ENCODE assay signal across 11 cellular contexts in the genomic region with DNA sequence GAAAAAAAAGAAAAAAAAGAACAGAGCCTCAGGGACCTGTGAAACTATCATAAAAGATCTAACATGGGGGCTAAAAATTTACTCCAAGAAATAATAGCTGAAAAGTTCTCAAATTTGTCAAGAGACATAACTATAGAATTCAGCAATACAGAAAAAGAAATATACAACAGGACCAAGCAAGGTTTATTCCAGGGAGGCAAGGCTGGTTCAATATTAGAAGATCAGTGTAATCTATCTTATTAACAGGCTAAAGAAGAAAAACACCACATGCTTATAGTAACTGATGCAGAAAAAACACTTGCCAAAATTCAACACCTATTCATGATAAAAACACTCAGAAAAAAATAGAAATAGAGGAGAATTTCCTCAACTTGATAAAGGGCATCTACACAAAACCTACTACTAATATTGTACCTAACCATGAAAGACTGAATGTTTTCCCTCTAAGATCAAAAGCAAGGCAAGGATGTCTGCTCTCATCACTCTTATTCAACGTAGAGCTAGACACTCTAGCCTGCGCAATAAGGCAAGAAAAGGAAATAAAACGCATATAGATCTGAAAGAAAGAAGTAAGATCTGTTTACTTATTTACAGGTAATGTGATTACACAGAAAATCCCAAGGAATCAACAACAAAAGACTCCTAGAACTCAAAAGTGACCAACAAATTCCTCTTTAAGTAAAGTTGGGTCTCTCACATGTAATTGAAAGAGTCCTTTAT. TPM values are rescaled to one million over a fixed set of nuclear protein-coding genes. Genes with fewer than 3 reads are reported as not detected.
A peak's percentile ranks its signal among the peaks of the same experiment; 100 is the strongest.
DNase-seq lines count a peak whose midpoint lies in the region; ATAC-seq, FAIRE-seq and TF ChIP-seq lines count a peak whose summit lies in the region.
"Had no signal": no experiment of that assay in that cellular context is flagged by ENCODE, and none has a peak within 500 bp of the region (broad histone marks: within the 10 kb centered on the region; RNA-seq: fewer than 3 reads in every experiment).

No MANE protein-coding gene starts in this region.

- H3K79me2 ChIP-seq in KMS-11 (ENCODE audit: insufficient read depth, low read depth) (no peaks in the 10 kb centered on the region), K562 (ENCODE audit: control insufficient read depth, insufficient read depth, low read length) (peaks cover 34% of the 10 kb centered on the region)

- FAIRE-seq in K562 (lab: Jason Lieb, UNC), result no peak

- H3K4me2 ChIP-seq in KMS-11 (peak overlapping the region; percentile 74), K562 (ENCODE audit: insufficient read depth, low read length) (no peak overlapping the region)

- CTCF ChIA-PET in CD4-positive, alpha-beta memory T cell (lab: Charles Lee; ENCODE audit: partially characterized antibody), result interaction anchor here (0.6 to 0.9 kb wide), 2 partner anchors 22 to 866 kb away, joined by 3 to 4 read pairs; no protein-coding TSS in a partner anchor
- CTCF ChIA-PET in K562 (lab: Yijun Ruan, JAX; ENCODE audit: low intra/inter-chr PET ratio), result no interaction called here

- POLR2A ChIA-PET in CD4-positive, alpha-beta memory T cell (lab: Charles Lee; ENCODE audit: partially characterized antibody), result interaction anchor here (4.9 kb wide), 1 partner anchor 21 kb away, joined by 32 read pairs; the partner anchor contains the start of gene THUMPD1
- POLR2A ChIA-PET in K562 (lab: Yijun Ruan, JAX), result interaction anchor here (0.6 to 3.5 kb wide), 3 partner anchors 8 to 21 kb away, joined by 3 to 18 read pairs (median 3); no protein-coding TSS in a partner anchor

- TF ChIP-seq POLR2A in K562 (conservative IDR thresholded peaks at IDR 0.05), result no peak

- no peak for TF ChIP-seq CTCF in KMS-11 (conservative IDR thresholded peaks at IDR 0.05; ENCODE audit: low read depth, low read length)
- TF ChIP-seq CTCF in K562 (IDR thresholded peaks at IDR 0.05 in 2 of 3, conservative IDR thresholded peaks at IDR 0.05 in 1 of 3; ENCODE audit: insufficient read depth in 2 of 3, low read depth in 1 of 3, low read length in 3 of 3), result no peak
- TF ChIP-seq CTCF in neutrophil (IDR thresholded peaks at IDR 0.05), result no peak
- TF ChIP-seq CTCF in psoas muscle (IDR thresholded peaks at IDR 0.05), result no peak

- ATAC-seq in K562, result no peak
- ATAC-seq in psoas muscle, result no peak
- no peak for ATAC-seq in GM18520 (IDR thresholded peaks at IDR 0.05; ENCODE audit: unreplicated experiment)

- peak overlapping the region; percentile 88 to 97 (median 94) for H3K4me3 Mint-ChIP-seq in CD4-positive, alpha-beta memory T cell

- H3K27me3 ChIP-seq in CD4-positive, alpha-beta memory T cell (ENCODE audit: insufficient read depth, low read length), result no peaks in the 10 kb centered on the region
- no peaks in the 10 kb centered on the region for H3K27me3 ChIP-seq in KMS-11 (ENCODE audit: insufficient read depth, low read depth)
- H3K27me3 ChIP-seq in K562 (ENCODE audit: control insufficient read depth in 2 of 2, insufficient read depth in 2 of 2, low read length in 2 of 2), result no peaks in the 10 kb centered on the region
- no peaks in the 10 kb centered on the region for H3K27me3 ChIP-seq in neutrophil
- no peaks in the 10 kb centered on the region for H3K27me3 ChIP-seq in psoas muscle (ENCODE audit: insufficient read depth in 3 of 3, low read length in 2 of 3)

- H3K36me3 Mint-ChIP-seq in CD4-positive, alpha-beta memory T cell, result peaks cover 9 to 18% of the 10 kb centered on the region in 2 donors

- H3K27ac ChIP-seq in CD4-positive, alpha-beta memory T cell (ENCODE audit: low read depth, low read length), result peak overlapping the region; percentile 64
- no peak overlapping the region; the same call in 1 of the 2 replicates for H3K27ac ChIP-seq in KMS-11
- peak overlapping the region; percentile 73; the same call in 1 of the 3 replicates for H3K27ac ChIP-seq in K562 (ENCODE audit: extremely low read depth, low read depth, low read length)
- H3K27ac ChIP-seq in neutrophil, result peak overlapping the region; percentile 81
- H3K27ac ChIP-seq in psoas muscle, result no peak overlapping the region

- no peaks in the 10 kb centered on the region for H3K9me3 ChIP-seq in CD4-positive, alpha-beta memory T cell (ENCODE audit: control insufficient read depth in 1 of 2, low read length in 2 of 2)
- H3K9me3 ChIP-seq in K562 (replicated peaks; ENCODE audit: control insufficient read depth, insufficient read depth, low read depth, low read length), result peaks cover 18% of the 10 kb centered on the region
- no peaks in the 10 kb centered on the region for H3K9me3 ChIP-seq in neutrophil
- H3K9me3 ChIP-seq in psoas muscle, result no peaks in the 10 kb centered on the region

- H3K9ac ChIP-seq in KMS-11 (no peak overlapping the region), K562 (ENCODE audit: insufficient read depth in 1 of 2, low read depth in 2 of 2, low read length in 2 of 2) (peak overlapping the region in 1 of 2 experiments; percentile 58; a peak in 1 of 4 replicates)

- H4K20me1 ChIP-seq in KMS-11 (ENCODE audit: insufficient read depth) (no peaks in the 10 kb centered on the region), K562 (replicated peaks; ENCODE audit: control insufficient read depth, insufficient read depth, low read length) (no peaks in the 10 kb centered on the region)

- H3K4me3 ChIP-seq in CD4-positive, alpha-beta memory T cell (ENCODE audit: low read length in 2 of 2), result no peak overlapping the region
- H3K4me3 ChIP-seq in KMS-11 (IDR thresholded peaks at IDR 0.05; ENCODE audit: insufficient read depth, low read depth, low read length), result no peak overlapping the region
- H3K4me3 ChIP-seq in K562, result no peak overlapping the region
- H3K4me3 ChIP-seq in neutrophil (ENCODE audit: low read depth in 1 of 2, low read length in 1 of 2), result no peak overlapping the region
- no peak overlapping the region for H3K4me3 ChIP-seq in psoas muscle

- WGBS in K562 (ENCODE audit: insufficient coverage, low coverage, missing lambda C conversion rate), result 81% methylated on average over 3 of the region's 3 CpGs
- 90 to 98% (median 96%) methylated on average over 3 of the region's 3 CpGs for WGBS in psoas muscle, 3 donors

- intact Hi-C loops in CD4-positive, alpha-beta memory T cell (cut with micrococcal nuclease), result loop anchor here (1.0 to 5.0 kb wide), 2 partner anchors 21 to 140 kb away; partner anchors contain the start of genes DCUN1D3, LYRM1 and THUMPD1
- intact Hi-C loops in K562 (cut with micrococcal nuclease) (no loop called here), psoas muscle (cut with DNase I) (no loop called here)

- H3K27me3 Mint-ChIP-seq in CD4-positive, alpha-beta memory T cell, result no peaks in the 10 kb centered on the region

- H3K4me1 Mint-ChIP-seq in CD4-positive, alpha-beta memory T cell, result peaks cover 12 to 34% (median 24%) of the 10 kb centered on the region in 4 donors

- H3K9me3 Mint-ChIP-seq in CD4-positive, alpha-beta memory T cell, result peaks cover 0 to 11% (median 4%) of the 10 kb centered on the region in 8 donors

- H3K4me1 ChIP-seq in CD4-positive, alpha-beta memory T cell (ENCODE audit: insufficient read depth, low read length), result peaks cover 20% of the 10 kb centered on the region
- H3K4me1 ChIP-seq in KMS-11 (ENCODE audit: low read depth, poor library complexity, severe bottlenecking) (peaks cover 14% of the 10 kb centered on the region), K562 (replicated peaks in 1 of 2; ENCODE audit: control insufficient read depth in 2 of 2, insufficient read depth in 2 of 2, low read length in 2 of 2) (peaks cover 4 to 29% of the 10 kb centered on the region in 2 experiments; a peak in 4 of 5 replicates), neutrophil (ENCODE audit: control insufficient read depth in 1 of 2, insufficient read depth in 1 of 2, low read depth in 1 of 2, low read length in 1 of 2) (peaks cover 7 to 10% of the 10 kb centered on the region in 2 experiments), psoas muscle (no peaks in the 10 kb centered on the region)

- no peak for DNase-seq in CD4-positive, alpha-beta memory T cell
- DNase-seq in K562 (ENCODE audit: extremely low read depth in 1 of 4, low spot score in 3 of 4) (no peak), psoas muscle (no peak), NCI-H146 treated with DMSO at 0.1 percent for 48 hours (lab: John Stamatoyannopoulos, UW; ENCODE audit: unreplicated experiment) (no peak)
- DNase-seq in effector CD4-positive, alpha-beta T cell, result no peak
- DNase-seq: aorta, left cardiac atrium, nucleus accumbens had no signal

- H3K9me1 ChIP-seq in K562 (ENCODE audit: control insufficient read depth, insufficient read depth, low read length), result no peaks in the 10 kb centered on the region

- peak overlapping the region; percentile 87 for H2AFZ ChIP-seq in KMS-11 (ENCODE audit: low read depth)
- H2AFZ ChIP-seq in K562 (ENCODE audit: low read depth, low read length), result no peak overlapping the region

- BruUV-seq in K562 (replicated peaks; lab: Mats Ljungman, UMichigan), result no TSS peak

- in situ Hi-C loops in K562 (cut with MboI), result no loop called here

- no peak for TF ChIP-seq RAD21 in K562 (CRISPR knock-in tag; conservative IDR thresholded peaks at IDR 0.05 in 1 of 2, IDR thresholded peaks at IDR 0.05 in 1 of 2)

- TF ChIP-seq EP300 in K562 (IDR thresholded peaks at IDR 0.05; ENCODE audit: low read length), result no peak

- no peaks in the 10 kb centered on the region for H3K36me3 ChIP-seq in CD4-positive, alpha-beta memory T cell (ENCODE audit: insufficient read depth, low read length)
- H3K36me3 ChIP-seq in KMS-11 (ENCODE audit: insufficient read depth) (no peaks in the 10 kb centered on the region), K562 (ENCODE audit: control insufficient read depth, insufficient read depth, low read length) (peaks cover 3% of the 10 kb centered on the region; the same call in 1 of the 3 replicates), neutrophil (no peaks in the 10 kb centered on the region), psoas muscle (ENCODE audit: insufficient read depth in 1 of 2, low read depth in 1 of 2) (no peaks in the 10 kb centered on the region)

- peak overlapping the region in 6 of 7 donors; percentile 80 to 99 (median 98) for H3K27ac Mint-ChIP-seq in CD4-positive, alpha-beta memory T cell

RNA-seq across cellular contexts. Expression of gene ACSM3, which starts 1.2 kb away (rescaled TPM):
- 1 to 10 TPM; 3.3 to 6.7 TPM for total RNA-seq in CD4-positive, alpha-beta memory T cell
- 1 to 10 TPM; 4.9 to 5.9 TPM for polyA plus RNA-seq in CD4-positive, alpha-beta memory T cell
- total RNA-seq in K562 (2011; cell fraction: chromatin; rRNA removed; ENCODE audit: low replicate concordance), result 33.7 and 78.4 TPM in 2 replicates
- total RNA-seq in K562 (2011; cell fraction: nucleolus; rRNA removed), result 21.3 and 38.4 TPM in 2 replicates
- 43.1 and 57.8 TPM in 2 replicates for total RNA-seq in K562 (2011; cell fraction: nucleoplasm; rRNA removed)
- total RNA-seq in K562 (2014; rRNA removed) (97.2 and 112 TPM in 2 replicates), K562 (2014; rRNA removed; fragmentation: Illumina TruSeq; extraction: Trizol) (182 and 199 TPM in 2 replicates), K562 (2015; rRNA removed; fragmentation: Illumina TruSeq; extraction: Trizol) (392 and 420 TPM in 2 replicates), K562 (2021) (128 and 134 TPM in 2 replicates), psoas muscle (1 to 10 TPM in 2 of 4 donors, under 1 TPM in 2; 0.34 to 6.5 (median 2.4) TPM)
- polyA plus RNA-seq in K562 (2011; rRNA removed) (146 and 714 TPM in 2 replicates), K562 (2014; fragmentation: Illumina TruSeq; extraction: Trizol) (167 and 204 TPM in 2 replicates), K562 (2014; fragmentation: Nextera tagmentation; extraction: Ambion mirVana) (100 to 1,000 TPM; 198 to 259 TPM), K562 (2014; rRNA removed) (144 and 177 TPM in 2 replicates), psoas muscle (under 1 TPM; 0.13 to 0.86 (median 0.56) TPM)
- 70.4 and 575 TPM in 2 replicates for polyA plus RNA-seq in K562 (2011; cell fraction: cytosol; rRNA removed)
- 74.5 and 364 TPM in 2 replicates for polyA plus RNA-seq in K562 (2011; cell fraction: nucleus; rRNA removed)
- 318 and 712 TPM in 2 replicates for polyA plus RNA-seq in K562 (2012)
- polyA minus RNA-seq in K562 (2011; rRNA and poly(A)+ RNA removed), result 85.9 and 521 TPM in 2 replicates
- polyA minus RNA-seq in K562 (2011; cell fraction: cytosol; rRNA and poly(A)+ RNA removed), result 40.1 and 172 TPM in 2 replicates
- polyA minus RNA-seq in K562 (2011; cell fraction: nucleus; rRNA and poly(A)+ RNA removed), result 35.1 and 255 TPM in 2 replicates

RNA-seq across cellular contexts. Expression of gene THUMPD1, which starts 20.9 kb away (rescaled TPM):
- 10 to 100 TPM; 73.2 to 74.4 TPM for total RNA-seq in CD4-positive, alpha-beta memory T cell
- polyA plus RNA-seq in CD4-positive, alpha-beta memory T cell, result 10 to 100 TPM; 58.1 to 72.9 TPM
- 40.9 and 98.8 TPM in 2 replicates for total RNA-seq in K562 (2011; cell fraction: chromatin; rRNA removed; ENCODE audit: low replicate concordance)
- 43.0 and 43.4 TPM in 2 replicates for total RNA-seq in K562 (2011; cell fraction: nucleolus; rRNA removed)
- total RNA-seq in K562 (2011; cell fraction: nucleoplasm; rRNA removed), result 37.9 and 44.9 TPM in 2 replicates
- total RNA-seq in K562 (2014; rRNA removed) (64.0 and 89.4 TPM in 2 replicates), K562 (2014; rRNA removed; fragmentation: Illumina TruSeq; extraction: Trizol) (77.5 and 94.0 TPM in 2 replicates), K562 (2015; rRNA removed; fragmentation: Illumina TruSeq; extraction: Trizol) (92.6 and 101 TPM in 2 replicates), K562 (2021) (53.6 and 56.8 TPM in 2 replicates), psoas muscle (10 to 100 TPM; 15.2 to 29.5 (median 23.4) TPM)
- polyA plus RNA-seq in K562 (2011; rRNA removed) (42.2 and 42.7 TPM in 2 replicates), K562 (2014; fragmentation: Illumina TruSeq; extraction: Trizol) (54.0 and 57.4 TPM in 2 replicates), K562 (2014; fragmentation: Nextera tagmentation; extraction: Ambion mirVana) (10 to 100 TPM; 37.8 to 41.0 TPM), K562 (2014; rRNA removed) (53.3 and 54.8 TPM in 2 replicates), psoas muscle (10 to 100 TPM; 13.0 to 20.5 (median 14.9) TPM)
- polyA plus RNA-seq in K562 (2011; cell fraction: cytosol; rRNA removed), result 55.6 and 89.3 TPM in 2 replicates
- polyA plus RNA-seq in K562 (2011; cell fraction: nucleus; rRNA removed), result 31.3 and 35.5 TPM in 2 replicates
- 31.6 and 37.8 TPM in 2 replicates for polyA plus RNA-seq in K562 (2012)
- 85.1 and 110 TPM in 2 replicates for polyA minus RNA-seq in K562 (2011; rRNA and poly(A)+ RNA removed)
- 48.6 and 51.1 TPM in 2 replicates for polyA minus RNA-seq in K562 (2011; cell fraction: cytosol; rRNA and poly(A)+ RNA removed)
- 82.7 and 131 TPM in 2 replicates for polyA minus RNA-seq in K562 (2011; cell fraction: nucleus; rRNA and poly(A)+ RNA removed)

RNA-seq across cellular contexts. Expression of gene ERI2, which starts 43.7 kb away (rescaled TPM):
- 1 to 10 TPM; 3.7 to 4.0 TPM for total RNA-seq in CD4-positive, alpha-beta memory T cell
- polyA plus RNA-seq in CD4-positive, alpha-beta memory T cell, result 1 to 10 TPM; 2.8 to 3.2 TPM
- 34.3 and 68.1 TPM in 2 replicates for total RNA-seq in K562 (2011; cell fraction: chromatin; rRNA removed; ENCODE audit: low replicate concordance)
- 29.9 and 32.4 TPM in 2 replicates for total RNA-seq in K562 (2011; cell fraction: nucleolus; rRNA removed)
- total RNA-seq in K562 (2011; cell fraction: nucleoplasm; rRNA removed), result 36.9 and 47.4 TPM in 2 replicates
- 39.7 and 50.9 TPM in 2 replicates for total RNA-seq in K562 (2014; rRNA removed)
- 57.0 and 67.3 TPM in 2 replicates for total RNA-seq in K562 (2014; rRNA removed; fragmentation: Illumina TruSeq; extraction: Trizol)
- total RNA-seq in K562 (2015; rRNA removed; fragmentation: Illumina TruSeq; extraction: Trizol), result 52.4 and 56.8 TPM in 2 replicates
- 52.2 and 54.0 TPM in 2 replicates for total RNA-seq in K562 (2021)
- 43.3 and 48.1 TPM in 2 replicates for polyA plus RNA-seq in K562 (2011; rRNA removed)
- 9.7 and 15.2 TPM in 2 replicates for polyA plus RNA-seq in K562 (2011; cell fraction: cytosol; rRNA removed)
- polyA plus RNA-seq in K562 (2011; cell fraction: nucleus; rRNA removed), result 49.4 and 58.9 TPM in 2 replicates
- 30.2 and 41.2 TPM in 2 replicates for polyA plus RNA-seq in K562 (2012)
- polyA plus RNA-seq in K562 (2014; fragmentation: Illumina TruSeq; extraction: Trizol), result 45.6 and 48.1 TPM in 2 replicates
- polyA plus RNA-seq in K562 (2014; fragmentation: Nextera tagmentation; extraction: Ambion mirVana), result 10 to 100 TPM; 23.3 to 33.1 TPM
- polyA plus RNA-seq in K562 (2014; rRNA removed), result 39.1 and 43.6 TPM in 2 replicates
- 37.9 and 42.8 TPM in 2 replicates for polyA minus RNA-seq in K562 (2011; rRNA and poly(A)+ RNA removed)
- 21.3 and 21.5 TPM in 2 replicates for polyA minus RNA-seq in K562 (2011; cell fraction: cytosol; rRNA and poly(A)+ RNA removed)
- polyA minus RNA-seq in K562 (2011; cell fraction: nucleus; rRNA and poly(A)+ RNA removed), result 45.8 and 58.8 TPM in 2 replicates
- total RNA-seq in psoas muscle, result 1 to 10 TPM; 4.2 to 9.5 (median 7.9) TPM
- 10 to 100 TPM in 1 of 3 donors, 1 to 10 TPM in 2; 3.6 to 14.9 (median 5.4) TPM for polyA plus RNA-seq in psoas muscle

RNA-seq across cellular contexts. Expression of gene REXO5, which starts 43.8 kb away (rescaled TPM):
- 1 to 10 TPM in 1 of 2 experiments, under 1 TPM in 1; 0.53 to 1.1 TPM for total RNA-seq in CD4-positive, alpha-beta memory T cell
- polyA plus RNA-seq in CD4-positive, alpha-beta memory T cell, result under 1 TPM; 0.22 to 0.39 TPM
- 70.6 and 104 TPM in 2 replicates for total RNA-seq in K562 (2011; cell fraction: chromatin; rRNA removed; ENCODE audit: low replicate concordance)
- 39.7 and 39.9 TPM in 2 replicates for total RNA-seq in K562 (2011; cell fraction: nucleolus; rRNA removed)
- 58.3 and 71.0 TPM in 2 replicates for total RNA-seq in K562 (2011; cell fraction: nucleoplasm; rRNA removed)
- total RNA-seq in K562 (2014; rRNA removed), result 25.4 and 27.6 TPM in 2 replicates
- 25.3 and 28.7 TPM in 2 replicates for total RNA-seq in K562 (2014; rRNA removed; fragmentation: Illumina TruSeq; extraction: Trizol)
- total RNA-seq in K562 (2015; rRNA removed; fragmentation: Illumina TruSeq; extraction: Trizol), result 30.8 and 32.5 TPM in 2 replicates
- 24.4 and 25.9 TPM in 2 replicates for total RNA-seq in K562 (2021)
- 43.7 and 45.1 TPM in 2 replicates for polyA plus RNA-seq in K562 (2011; rRNA removed)
- 13.4 and 19.6 TPM in 2 replicates for polyA plus RNA-seq in K562 (2011; cell fraction: cytosol; rRNA removed)
- polyA plus RNA-seq in K562 (2011; cell fraction: nucleus; rRNA removed), result 56.3 and 65.5 TPM in 2 replicates
- 21.0 and 35.6 TPM in 2 replicates for polyA plus RNA-seq in K562 (2012)
- polyA plus RNA-seq in K562 (2014; fragmentation: Illumina TruSeq; extraction: Trizol), result 28.0 and 28.5 TPM in 2 replicates
- 10 to 100 TPM; 10.5 to 13.1 TPM for polyA plus RNA-seq in K562 (2014; fragmentation: Nextera tagmentation; extraction: Ambion mirVana)
- polyA plus RNA-seq in K562 (2014; rRNA removed), result 23.8 and 30.3 TPM in 2 replicates
- 56.2 and 67.1 TPM in 2 replicates for polyA minus RNA-seq in K562 (2011; rRNA and poly(A)+ RNA removed)
- 22.6 and 24.3 TPM in 2 replicates for polyA minus RNA-seq in K562 (2011; cell fraction: cytosol; rRNA and poly(A)+ RNA removed)
- 37.7 and 66.2 TPM in 2 replicates for polyA minus RNA-seq in K562 (2011; cell fraction: nucleus; rRNA and poly(A)+ RNA removed)
- 1 to 10 TPM in 1 of 4 donors, under 1 TPM in 3; 0.63 to 1.4 (median 0.92) TPM for total RNA-seq in psoas muscle
- polyA plus RNA-seq in psoas muscle, result 1 to 10 TPM; 1.1 to 1.8 (median 1.2) TPM

Comparison
In these comparisons a context has a peak if more than half of its experiments do, and no peak if none do; other contexts are left out.
1. H3K27ac ChIP-seq: peak in CD4-positive, alpha-beta memory T cell (single experiment), K562 (single experiment) and neutrophil (single experiment); none in KMS-11 (single experiment) and psoas muscle (single experiment).